In the genomic region with DNA sequence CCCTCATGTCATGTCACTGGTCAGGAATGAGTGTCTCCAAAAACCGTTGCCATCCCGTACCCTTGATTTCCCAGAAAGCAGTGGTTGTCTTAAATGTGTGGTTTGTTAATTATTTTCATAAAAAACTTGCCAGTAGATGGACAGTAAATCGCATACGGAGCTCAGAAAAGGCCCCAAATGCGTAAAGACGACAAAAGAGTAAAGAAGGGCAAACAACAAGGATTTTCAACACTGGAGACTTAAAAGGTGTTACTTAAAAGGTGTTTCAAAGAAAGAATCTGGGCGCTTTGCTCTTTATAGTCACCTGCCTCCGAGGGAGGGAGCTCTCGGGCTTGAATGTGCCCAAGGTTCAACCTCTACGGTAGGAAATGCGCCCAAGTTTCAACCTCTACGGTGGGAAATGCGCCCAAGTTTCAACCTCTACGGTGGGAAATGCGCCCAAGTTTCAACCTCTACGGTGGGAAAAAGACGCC, we compare ENCODE assay signal across 8 cellular contexts. TPM values are rescaled to one million over a fixed set of nuclear protein-coding genes. Genes with fewer than 3 reads are reported as not detected.
DNase-seq lines count a peak whose midpoint lies in the region; ATAC-seq lines count a peak whose summit lies in the region.

No MANE protein-coding gene starts in this region.

- H3K4me1 Mint-ChIP-seq in activated naive CD8-positive, alpha-beta T cell treated with anti-CD3 and anti-CD28 coated beads, Interleukin-2, amount 10 ng/mL, durations not matched to agents 7 days and 5 days: peaks cover 9% of the 10 kb centered on the region

- intact Hi-C loops in Right ventricle myocardium inferior (cut with DNase I): no loop called here
- intact Hi-C loops in cardiac septum (cut with DNase I): loop anchor here (5.0 kb wide), 1 partner anchor 37 kb away; a partner anchor contains a TSS
- intact Hi-C loops in left ventricle myocardium superior (cut with micrococcal nuclease): no loop called here

- DNase-seq in Right ventricle myocardium inferior (ENCODE audit: missing footprints) (no peak), cardiac septum (ENCODE audit: low spot score) (no peak), NCI-H1105 treated with DMSO at 0.1 percent for 48 hours (lab: John Stamatoyannopoulos, UW) (peak; percentile 79), left ventricle myocardium superior (no peak), putamen (ENCODE audit: low spot score) (peak; percentile 45), GOT3 (lab: John Stamatoyannopoulos, UW) (no peak)
- no peak for DNase-seq in activated naive CD8-positive, alpha-beta T cell treated with anti-CD3 and anti-CD28 coated beads, Interleukin-2, amount 10 ng/mL, durations not matched to agents 7 days and 5 days

- POLR2A ChIA-PET in activated naive CD8-positive, alpha-beta T cell treated with anti-CD3 and anti-CD28 coated beads, Interleukin-2, amount 10 ng/mL, durations not matched to agents 7 days and 5 days (lab: Charles Lee): interaction anchor here (0.6 to 2.8 kb wide), 7 partner anchors 36 to 371 kb away, joined by 3 to 22 read pairs (median 6); partner anchors contain the start of genes HNRNPK, IDNK, RMI1 and UBQLN1

- H3K9me3 Mint-ChIP-seq in activated naive CD8-positive, alpha-beta T cell treated with anti-CD3 and anti-CD28 coated beads, Interleukin-2, amount 10 ng/mL, durations not matched to agents 7 days and 5 days: no peaks in the 10 kb centered on the region

- H3K27me3 Mint-ChIP-seq in activated naive CD8-positive, alpha-beta T cell treated with anti-CD3 and anti-CD28 coated beads, Interleukin-2, amount 10 ng/mL, durations not matched to agents 7 days and 5 days: no peaks in the 10 kb centered on the region

- ATAC-seq in Right ventricle myocardium inferior: peak; percentile 22
- peak; percentile 8 for ATAC-seq in HG02678 (IDR thresholded peaks at IDR 0.05; ENCODE audit: unreplicated experiment)
- ATAC-seq in activated naive CD8-positive, alpha-beta T cell treated with anti-CD3 and anti-CD28 coated beads, Interleukin-2, amount 10 ng/mL, durations not matched to agents 7 days and 5 days (ENCODE audit: low read depth): peak; percentile 23
- ATAC-seq in left ventricle myocardium superior: peak; percentile 58

- H3K4me3 Mint-ChIP-seq in activated naive CD8-positive, alpha-beta T cell treated with anti-CD3 and anti-CD28 coated beads, Interleukin-2, amount 10 ng/mL, durations not matched to agents 7 days and 5 days: peak overlapping the region; percentile 81

- H3K36me3 Mint-ChIP-seq in activated naive CD8-positive, alpha-beta T cell treated with anti-CD3 and anti-CD28 coated beads, Interleukin-2, amount 10 ng/mL, durations not matched to agents 7 days and 5 days: no peaks in the 10 kb centered on the region

- H3K27ac Mint-ChIP-seq in activated naive CD8-positive, alpha-beta T cell treated with anti-CD3 and anti-CD28 coated beads, Interleukin-2, amount 10 ng/mL, durations not matched to agents 7 days and 5 days: peak overlapping the region; percentile 82

RNA-seq across cellular contexts. Expression of gene KIF27, which starts 0.7 kb away (rescaled TPM):
- total RNA-seq in Right ventricle myocardium inferior (3.4 TPM), cardiac septum (3.0 TPM), left ventricle myocardium superior (4.5 TPM)
- total RNA-seq in activated naive CD8-positive, alpha-beta T cell treated with anti-CD3 and anti-CD28 coated beads, Interleukin-2, amount 10 ng/mL, durations not matched to agents 7 days and 5 days: 1 to 10 TPM; 3.4 to 3.6 TPM

RNA-seq across cellular contexts. Expression of gene HNRNPK, which starts 59.5 kb away (rescaled TPM):
- total RNA-seq in Right ventricle myocardium inferior (277 TPM), cardiac septum (303 TPM), left ventricle myocardium superior (289 TPM)
- 100 to 1,000 TPM; 587 to 601 TPM for total RNA-seq in activated naive CD8-positive, alpha-beta T cell treated with anti-CD3 and anti-CD28 coated beads, Interleukin-2, amount 10 ng/mL, durations not matched to agents 7 days and 5 days

Comparison
In these comparisons a context has a peak if more than half of its experiments do, and no peak if none do; other contexts are left out.
1. ATAC-seq: peak in every context shown above with its lines; median percentile 58 in left ventricle myocardium superior; 23 in activated naive CD8-positive, alpha-beta T cell treated with anti-CD3 and anti-CD28 coated beads, Interleukin-2, amount 10 ng/mL, durations not matched to agents 7 days and 5 days; 22 in Right ventricle myocardium inferior; 8 in HG02678.
2. DNase-seq: peak in NCI-H1105 treated with DMSO at 0.1 percent for 48 hours (single experiment) and putamen (single experiment); none in Right ventricle myocardium inferior (single experiment), cardiac septum (single experiment), activated naive CD8-positive, alpha-beta T cell treated with anti-CD3 and anti-CD28 coated beads, Interleukin-2, amount 10 ng/mL, durations not matched to agents 7 days and 5 days (single experiment), left ventricle myocardium superior (single experiment) and GOT3 (single experiment).